9 cellular contexts compared by ENCODE assay signal in genomic region chr6:158205220-158205944, GRCh38. TPM values are rescaled to one million over a fixed set of nuclear protein-coding genes. Genes with fewer than 3 reads are reported as not detected.
DNase-seq lines count a peak whose midpoint lies in the region; ATAC-seq and TF ChIP-seq lines count a peak whose summit lies in the region.
"Had no signal": no experiment of that assay in that cellular context is flagged by ENCODE, and none has a peak within 500 bp of the region (broad histone marks: within the 10 kb centered on the region; RNA-seq: fewer than 3 reads in every experiment).

No MANE protein-coding gene starts in this region.

- H3K9me3 ChIP-seq in BE2C, result no peaks in the 10 kb centered on the region
- no peaks in the 10 kb centered on the region for H3K9me3 ChIP-seq in left lung

- TF ChIP-seq CTCF in BE2C (IDR thresholded peaks at IDR 0.05; ENCODE audit: low read depth, low read length), result peak; percentile 57
- TF ChIP-seq CTCF in left lung (IDR thresholded peaks at IDR 0.05), result peak in 1 of 2 donors; percentile 27

- H3K4me3 ChIP-seq in BE2C (ENCODE audit: low read depth, low read length) (no peak overlapping the region), left lung (no peak overlapping the region)

- intact Hi-C loops in left lung (cut with DNase I), result no loop called here

- H3K27me3 ChIP-seq in BE2C (no peaks in the 10 kb centered on the region), left lung (peaks cover 0 to 20% of the 10 kb centered on the region in 2 donors)

- no peaks in the 10 kb centered on the region for H3K4me1 ChIP-seq in BE2C
- H3K4me1 ChIP-seq in left lung, result no peaks in the 10 kb centered on the region

- H3K36me3 ChIP-seq in BE2C (no peaks in the 10 kb centered on the region), left lung (no peaks in the 10 kb centered on the region)

- DNase-seq in BE2C (no peak), HCEC 1CT (peak; percentile 5), astrocyte of the hippocampus (ENCODE audit: low read depth, low spot score) (peak; percentile 27), left lung (no peak)
- no peak for DNase-seq in effector CD8-positive, alpha-beta T cell (lab: John Stamatoyannopoulos, UW)
- DNase-seq: NCI-H1105 had no signal

- peak; percentile 63 for ATAC-seq in left lung
- no peak for ATAC-seq in HG02840 (IDR thresholded peaks at IDR 0.05; ENCODE audit: low FRiP score, unreplicated experiment)
- no peak for ATAC-seq in HG03378 (IDR thresholded peaks at IDR 0.05; ENCODE audit: unreplicated experiment)
- no peak for ATAC-seq in GM18867 (IDR thresholded peaks at IDR 0.05; ENCODE audit: unreplicated experiment)

- H3K27ac ChIP-seq in left lung, result no peak overlapping the region

RNA-seq across cellular contexts. Expression of gene GTF2H5, which starts 37.2 kb away (rescaled TPM):
- 23.7 TPM for polyA plus RNA-seq in BE2C (2012; ENCODE audit: insufficient read depth, insufficient read length, low read depth)
- total RNA-seq in left lung, result 10 to 100 TPM; 19.1 to 23.6 TPM

RNA-seq across cellular contexts. Expression of gene SERAC1, which starts 37.3 kb away (rescaled TPM):
- polyA plus RNA-seq in BE2C (2012; ENCODE audit: insufficient read depth, insufficient read length, low read depth), result 2.8 TPM
- total RNA-seq in left lung, result 1 to 10 TPM; 9.0 to 9.3 TPM

Comparison
In these comparisons a context has a peak if more than half of its experiments do, and no peak if none do; other contexts are left out.
1. DNase-seq: peak in HCEC 1CT (single experiment) and astrocyte of the hippocampus (single experiment); none in BE2C (single experiment), left lung (0 of 2) and effector CD8-positive, alpha-beta T cell (single experiment).